Comparison of ENCODE assay signal across 1 cellular context in genomic region chr5:132354381-132354780, GRCh38.
TF ChIP-seq lines count a peak whose summit lies in the region.

No MANE protein-coding gene starts in this region.

TF ChIP-seq in K562, 482 proteins besides CTCF, POLR2A, EP300 and RAD21:
- TF ChIP-seq CUX1 (CRISPR knock-in tag; IDR thresholded peaks at IDR 0.05) (no peak), RBM39 (optimal IDR thresholded peaks at IDR 0.05; ENCODE audit: low read depth, low read length) (no peak), RBFOX2 (IDR thresholded peaks at IDR 0.05; ENCODE audit: low read depth, low read length) (no peak)
